In genomic region chr4:185165605-185166063, GRCh38 we compare ENCODE assay signal across 3 cellular contexts.
TF ChIP-seq lines count a peak whose summit lies in the region.

No MANE protein-coding gene starts in this region.

TF ChIP-seq in liver, 16 proteins besides CTCF, POLR2A, EP300 and RAD21:
- TF ChIP-seq FOXA2 (IDR thresholded peaks at IDR 0.05) (no peak), NR2F2 (IDR thresholded peaks at IDR 0.05) (peak; percentile 62)

TF ChIP-seq in HepG2, 621 proteins besides CTCF, POLR2A, EP300 and RAD21:
- TF ChIP-seq HIC2 (CRISPR knock-in tag; IDR thresholded peaks at IDR 0.05; ENCODE audit: low read depth) (no peak), CERS6 (CRISPR knock-in tag; IDR thresholded peaks at IDR 0.05) (no peak), ZNF800 (CRISPR knock-in tag; IDR thresholded peaks at IDR 0.05) (no peak), ZNF138 (CRISPR knock-in tag; IDR thresholded peaks at IDR 0.05; ENCODE audit: low read depth) (no peak), HNRNPH1 (optimal IDR thresholded peaks at IDR 0.05; ENCODE audit: low read depth, low read length) (no peak), CREB3 (CRISPR knock-in tag; IDR thresholded peaks at IDR 0.05) (no peak), MIXL1 (CRISPR knock-in tag; IDR thresholded peaks at IDR 0.05) (no peak), SRSF9 (IDR thresholded peaks at IDR 0.05; ENCODE audit: borderline replicate concordance, insufficient read depth, low read depth, low read length, poor library complexity, severe bottlenecking) (no peak), GTF3A (CRISPR knock-in tag; conservative IDR thresholded peaks at IDR 0.05) (no peak), ZNF672 (CRISPR knock-in tag; IDR thresholded peaks at IDR 0.05) (no peak), KDM6A (CRISPR knock-in tag; IDR thresholded peaks at IDR 0.05; ENCODE audit: low read depth) (no peak), PLSCR1 (CRISPR knock-in tag; IDR thresholded peaks at IDR 0.05; ENCODE audit: borderline replicate concordance) (no peak), ZNF816 (CRISPR knock-in tag; IDR thresholded peaks at IDR 0.05; ENCODE audit: borderline replicate concordance) (no peak), SAP130 (CRISPR knock-in tag; IDR thresholded peaks at IDR 0.05; ENCODE audit: low read depth) (no peak), ZNF652 (CRISPR knock-in tag; IDR thresholded peaks at IDR 0.05; ENCODE audit: borderline replicate concordance, low read depth) (no peak), ZNF20 (CRISPR knock-in tag; IDR thresholded peaks at IDR 0.05) (no peak), NRL (CRISPR knock-in tag; IDR thresholded peaks at IDR 0.05; ENCODE audit: borderline replicate concordance) (no peak), MAFF (IDR thresholded peaks at IDR 0.05; ENCODE audit: low read depth, low read length) (no peak), CEBPB (IDR thresholded peaks at IDR 0.05; ENCODE audit: borderline replicate concordance, low read depth, low read length) (no peak), ZBTB25 (CRISPR knock-in tag; IDR thresholded peaks at IDR 0.05) (no peak)
TF ChIP-seq in HepG2: peak in this region for 0.

TF ChIP-seq in WTC11, 78 proteins besides CTCF, POLR2A, EP300 and RAD21:
- TF ChIP-seq ZNF121 (CRISPR knock-in tag; IDR thresholded peaks at IDR 0.05) = no peak
- TF ChIP-seq ZNF423 (CRISPR knock-in tag; IDR thresholded peaks at IDR 0.05) = no peak
- no peak for TF ChIP-seq PRDM15 (CRISPR knock-in tag; IDR thresholded peaks at IDR 0.05)
- no peak for TF ChIP-seq AR (CRISPR knock-in tag; IDR thresholded peaks at IDR 0.05)
- no peak for TF ChIP-seq HMGXB4 (CRISPR knock-in tag; IDR thresholded peaks at IDR 0.05)
- TF ChIP-seq GTF2I (CRISPR knock-in tag; conservative IDR thresholded peaks at IDR 0.05) = no peak
- TF ChIP-seq ZNF281 (CRISPR knock-in tag; IDR thresholded peaks at IDR 0.05) = no peak
- TF ChIP-seq AFF4 (CRISPR knock-in tag; IDR thresholded peaks at IDR 0.05; ENCODE audit: borderline replicate concordance) = no peak
- TF ChIP-seq ETV6 (CRISPR knock-in tag; IDR thresholded peaks at IDR 0.05) = no peak
- TF ChIP-seq NFATC4 (CRISPR knock-in tag; IDR thresholded peaks at IDR 0.05) = no peak
TF ChIP-seq in WTC11: peak in this region for 0.
